Comparison of ENCODE assay signal across 25 cellular contexts in genomic region chr6:148239215-148239614, GRCh38.
DNase-seq lines count a peak whose midpoint lies in the region; ATAC-seq and TF ChIP-seq lines count a peak whose summit lies in the region.
"Had no signal": no experiment of that assay in that cellular context is flagged by ENCODE, and none has a peak within 500 bp of the region (broad histone marks: within the 10 kb centered on the region; RNA-seq: fewer than 3 reads in every experiment).

No MANE protein-coding gene starts in this region.

- peak overlapping the region; percentile 75 for H2BK120ac ChIP-seq in trophoblast cell (ENCODE audit: insufficient read depth, low read length, poor library complexity)

- H3K27me3 ChIP-seq in heart left ventricle (no peaks in the 10 kb centered on the region), trophoblast cell (ENCODE audit: insufficient read depth, low read length) (no peaks in the 10 kb centered on the region), aorta (ENCODE audit: control insufficient read depth in 1 of 2, insufficient read depth in 2 of 2, low read length in 1 of 2) (no peaks in the 10 kb centered on the region), MM.1S (replicated peaks; ENCODE audit: insufficient read depth, low read length) (no peaks in the 10 kb centered on the region)
- H3K27me3 ChIP-seq: upper lobe of right lung had no signal

- H3K79me1 ChIP-seq in trophoblast cell (ENCODE audit: low read length) = peaks cover 3% of the 10 kb centered on the region

- H4K12ac ChIP-seq in trophoblast cell (ENCODE audit: low read depth, low read length) = no peak overlapping the region

- H3K9me3 ChIP-seq in heart left ventricle (no peaks in the 10 kb centered on the region), trophoblast cell (ENCODE audit: insufficient read depth, low read depth, low read length) (no peaks in the 10 kb centered on the region), aorta (ENCODE audit: control insufficient read depth, low read length) (no peaks in the 10 kb centered on the region), MM.1S (replicated peaks; ENCODE audit: insufficient read depth, low read length) (no peaks in the 10 kb centered on the region)
- H3K9me3 ChIP-seq: upper lobe of right lung had no signal

- ATAC-seq in heart left ventricle (peak in 2 of 4 donors; percentile 36 to 44), esophagus mucosa (peak; percentile 84), aorta (ENCODE audit: low FRiP score) (no peak), HG02678 (IDR thresholded peaks at IDR 0.05; ENCODE audit: unreplicated experiment) (no peak)
- ATAC-seq: HepG2, upper lobe of right lung had no signal

- H2BK12ac ChIP-seq in trophoblast cell (ENCODE audit: low read length) = peak overlapping the region; percentile 88

- intact Hi-C loops in heart left ventricle (cut with DNase I) = no loop called here
- intact Hi-C loops in cardiac septum (cut with DNase I) = no loop called here
- intact Hi-C loops in aorta (cut with DNase I) = no loop called here

- no peak overlapping the region for H3K9ac ChIP-seq in trophoblast cell (ENCODE audit: low read length)
- no peak overlapping the region for H3K9ac ChIP-seq in MM.1S (ENCODE audit: low read length)

- TF ChIP-seq CTCF in heart left ventricle (IDR thresholded peaks at IDR 0.05) = no peak
- no peak for TF ChIP-seq CTCF in MM.1S (IDR thresholded peaks at IDR 0.05; ENCODE audit: low read length)

- DNase-seq in heart left ventricle = no peak
- no peak for DNase-seq in cardiac septum (ENCODE audit: low spot score)
- peak; percentile 78 to 89 for DNase-seq in trophoblast cell
- no peak for DNase-seq in aorta
- no peak for DNase-seq in nucleus accumbens (lab: John Stamatoyannopoulos, UW)
- no peak for DNase-seq in MM.1S
- DNase-seq: activated CD4-positive, alpha-beta T cell treated with anti-CD3 and anti-CD28 coated beads, Interleukin-2, amount 50 U/mL, for 48 hours; activated naive CD4-positive, alpha-beta T cell treated with Interleukin-2 at 50 U/mL for 16 hours; C1 segment of cervical spinal cord; effector CD8-positive, alpha-beta T cell; HCEC 1CT; Karpas-422; NCI-H1436; NCI-H446; NCI-H774; posterior cingulate gyrus; SHP77 treated with DMSO at 0.1 percent for 48 hours; stimulated activated CD4-positive, alpha-beta T cell treated with anti-CD3 and anti-CD28 coated beads, Interleukin-12 subunit alpha, Interleukin-12 subunit beta, amount 100 ng/mL, for 4 hours; stimulated activated CD4-positive, alpha-beta T cell treated with anti-CD3 and anti-CD28 coated beads, Interleukin-4, amount 100 ng/mL, for 1 hour; T-helper 2 cell; upper lobe of right lung had no signal

- 52 to 69% (median 55%) methylated on average over 5 of the region's 5 CpGs for WGBS in heart left ventricle, 4 donors
- WGBS in trophoblast cell (ENCODE audit: extremely low coverage, insufficient coverage, insufficient read length) = no CpG with 5 or more reads among the region's 5 CpGs
- 18 to 20% methylated on average over 5 of the region's 5 CpGs for whole genome bisulfite sequencing in aorta, 2 donors

- H2BK5ac ChIP-seq in trophoblast cell (ENCODE audit: low read depth, low read length, poor library complexity) = no peak overlapping the region

- H4K20me1 ChIP-seq in MM.1S (ENCODE audit: insufficient read depth, low read length) = no peaks in the 10 kb centered on the region

- H3K36me3 ChIP-seq in heart left ventricle = no peaks in the 10 kb centered on the region
- H3K36me3 ChIP-seq in trophoblast cell (ENCODE audit: control insufficient read depth in 1 of 2, insufficient read depth in 2 of 2, low read length in 2 of 2) = no peaks in the 10 kb centered on the region
- H3K36me3 ChIP-seq in aorta (ENCODE audit: control insufficient read depth in 1 of 2, insufficient read depth in 2 of 2, low read length in 1 of 2) = no peaks in the 10 kb centered on the region
- no peaks in the 10 kb centered on the region for H3K36me3 ChIP-seq in MM.1S (replicated peaks; ENCODE audit: insufficient read depth, low read length)
- H3K36me3 ChIP-seq: upper lobe of right lung had no signal

- H3K4me3 ChIP-seq in heart left ventricle (no peak overlapping the region), trophoblast cell (ENCODE audit: low read depth, low read length) (no peak overlapping the region), aorta (ENCODE audit: low read length in 2 of 2) (no peak overlapping the region), MM.1S (ENCODE audit: low read length) (no peak overlapping the region)
- H3K4me3 ChIP-seq: upper lobe of right lung had no signal

- H2AFZ ChIP-seq in trophoblast cell (ENCODE audit: insufficient read depth, low read length, poor library complexity) = no peak overlapping the region
- H2AFZ ChIP-seq in MM.1S (ENCODE audit: low read length) = no peak overlapping the region

- H3K23ac ChIP-seq in trophoblast cell (ENCODE audit: low read length) = no peak overlapping the region

- no peaks in the 10 kb centered on the region for H3K79me2 ChIP-seq in trophoblast cell (ENCODE audit: control insufficient read depth, insufficient read depth, low read length, poor library complexity)
- H3K79me2 ChIP-seq in MM.1S (ENCODE audit: low read length) = no peaks in the 10 kb centered on the region

- no peaks in the 10 kb centered on the region for H3F3A ChIP-seq in MM.1S (ENCODE audit: insufficient read depth, low read length)

- H3K18ac ChIP-seq in trophoblast cell (ENCODE audit: low read length) = no peak overlapping the region

- peaks cover 0 to 47% (median 13%) of the 10 kb centered on the region in 12 donors for H3K4me1 ChIP-seq in heart left ventricle
- H3K4me1 ChIP-seq in trophoblast cell (ENCODE audit: control insufficient read depth in 1 of 2, insufficient read depth in 2 of 2, low read length in 2 of 2) = peaks cover 6 to 12% of the 10 kb centered on the region in 2 experiments
- H3K4me1 ChIP-seq in aorta (ENCODE audit: control insufficient read depth in 1 of 2, insufficient read depth in 2 of 2, low read length in 2 of 2) = peaks cover 8 to 19% of the 10 kb centered on the region in 2 donors
- no peaks in the 10 kb centered on the region for H3K4me1 ChIP-seq in MM.1S (ENCODE audit: low read length)

- H3K4me2 ChIP-seq in trophoblast cell (ENCODE audit: low read length) (no peak overlapping the region), MM.1S (ENCODE audit: low read depth, low read length) (no peak overlapping the region)

- H4K8ac ChIP-seq in trophoblast cell (ENCODE audit: low read depth, low read length) = peak overlapping the region; percentile 35

- H3K27ac ChIP-seq in heart left ventricle (peak overlapping the region in 7 of 12 donors; percentile 1 to 80 (median 74)), trophoblast cell (ENCODE audit: low read depth, low read length) (peak overlapping the region; percentile 56), aorta (ENCODE audit: low read depth in 1 of 2, low read length in 2 of 2) (peak overlapping the region; percentile 41 to 45), MM.1S (ENCODE audit: low read length) (no peak overlapping the region)
- H3K27ac ChIP-seq: 22Rv1, upper lobe of right lung had no signal

- no peak overlapping the region for H2AK5ac ChIP-seq in trophoblast cell (ENCODE audit: low read length)

- H3K14ac ChIP-seq in trophoblast cell (ENCODE audit: low read length) = no peak overlapping the region

- TF ChIP-seq POLR2A in heart left ventricle (IDR thresholded peaks at IDR 0.05) = no peak

- H3K4ac ChIP-seq in trophoblast cell (ENCODE audit: low read depth, low read length) = no peak overlapping the region

- H4K91ac ChIP-seq in trophoblast cell (ENCODE audit: low read depth, low read length) = peak overlapping the region; percentile 56

- no peaks in the 10 kb centered on the region for H3K9me2 ChIP-seq in MM.1S (replicated peaks; ENCODE audit: insufficient read depth, low read length)

Comparison
In these comparisons a context has a peak if more than half of its experiments do, and no peak if none do; other contexts are left out.
1. DNase-seq: peak in trophoblast cell (2 of 2); none in heart left ventricle (0 of 5), cardiac septum (single experiment), aorta (0 of 2), nucleus accumbens (0 of 56) and MM.1S (single experiment).